20 cellular contexts compared by ENCODE assay signal in genomic region chr2:892892-893291, GRCh38. TPM values are rescaled to one million over a fixed set of nuclear protein-coding genes. Genes with fewer than 3 reads are reported as not detected.
"Had no signal": no experiment of that assay in that cellular context is flagged by ENCODE, and none has a peak within 500 bp of the region (broad histone marks: within the 10 kb centered on the region; RNA-seq: fewer than 3 reads in every experiment).

No MANE protein-coding gene starts in this region.

- H3K4me2 ChIP-seq: neural progenitor cell, smooth muscle cell had no signal

- H3K4me1 ChIP-seq: breast epithelium, esophagus muscularis mucosa, heart right ventricle, neural progenitor cell, suprapubic skin, tibial artery had no signal

- DNase-seq: activated CD4-positive, alpha-beta T cell treated with anti-CD3 and anti-CD28 coated beads for 4 hours; activated CD4-positive, alpha-beta T cell treated with anti-CD3 and anti-CD28 coated beads, Interleukin-2, amount 50 U/mL, for 4 hours; activated naive CD4-positive, alpha-beta T cell; activated T-cell treated with anti-CD3 and anti-CD28 coated beads, Interleukin-2, amount 50 U/mL, for 4 hours; dermis blood vessel endothelial cell; effector CD4-positive, alpha-beta T cell; foreskin melanocyte; heart right ventricle; natural killer cell; stimulated activated naive CD4-positive, alpha-beta T cell; T-helper 9 cell; tibial artery had no signal

- ATAC-seq: activated naive CD4-positive, alpha-beta T cell treated with anti-CD3 and anti-CD28 coated beads, Interleukin-2, amount 50 U/mL, for 72 hours; activated T-cell treated with anti-CD3 and anti-CD28 coated beads, Interleukin-2, amount 50 U/mL, for 4 hours; activated T-helper 17 cell treated with anti-CD3 and anti-CD28 coated beads, Interleukin-2, amount 50 U/mL, for 72 hours; heart right ventricle; natural killer cell had no signal

- H3K27me3 ChIP-seq: neural progenitor cell had no signal

- H3K36me3 ChIP-seq: breast epithelium, esophagus muscularis mucosa, heart right ventricle, neural progenitor cell, suprapubic skin, tibial artery had no signal

- H3K27ac ChIP-seq: breast epithelium, esophagus muscularis mucosa, heart right ventricle, neural progenitor cell, suprapubic skin, tibial artery, VCaP had no signal

- H3K9ac ChIP-seq: neural progenitor cell had no signal

- H3K4me3 ChIP-seq: breast epithelium, esophagus muscularis mucosa, heart right ventricle, neural progenitor cell, smooth muscle cell, suprapubic skin, tibial artery had no signal

RNA-seq across cellular contexts. Expression of gene SNTG2, which starts 57.8 kb away (rescaled TPM):
- total RNA-seq: natural killer cell, smooth muscle cell had no signal
